Comparison of ENCODE assay signal across 23 cellular contexts in the genomic region with DNA sequence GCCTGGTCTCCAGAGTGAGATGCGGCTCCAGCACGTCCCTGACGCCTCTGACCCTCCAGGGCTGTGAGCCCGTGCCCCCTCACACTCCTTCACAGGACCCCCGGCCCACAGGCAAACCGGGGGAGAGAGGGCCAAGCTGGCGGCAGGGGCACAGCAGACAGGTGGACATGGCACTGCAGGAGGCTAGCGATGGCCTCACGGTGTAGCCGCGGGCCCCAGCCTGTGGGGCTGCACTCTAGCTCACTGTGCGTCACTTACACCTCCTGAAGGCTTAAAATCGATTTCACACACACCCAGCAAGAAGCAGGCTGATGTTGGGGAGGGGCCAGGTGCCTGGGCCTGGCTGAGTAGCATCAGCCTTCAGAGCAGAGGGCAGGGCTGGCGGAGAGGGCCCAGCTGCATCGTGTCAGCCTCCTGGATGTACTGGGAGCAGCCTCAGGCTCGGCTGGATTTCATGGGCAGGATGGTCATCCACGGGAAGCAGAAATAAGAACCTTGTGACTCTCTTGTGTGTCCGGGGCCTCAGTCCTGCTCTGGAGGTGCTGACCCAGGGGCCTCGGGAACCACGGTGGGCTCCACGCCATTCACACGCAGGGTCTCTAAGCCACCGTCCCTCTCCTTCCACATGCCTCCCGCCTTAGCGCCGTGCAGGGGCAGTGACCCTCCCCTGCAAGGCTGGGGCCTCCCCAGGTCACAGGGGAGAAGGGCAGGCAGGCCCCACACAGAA. TPM values are rescaled to one million over a fixed set of nuclear protein-coding genes. Genes with fewer than 3 reads are reported as not detected.
DNase-seq lines count a peak whose midpoint lies in the region; ATAC-seq and TF ChIP-seq lines count a peak whose summit lies in the region.
"Had no signal": no experiment of that assay in that cellular context is flagged by ENCODE, and none has a peak within 500 bp of the region (broad histone marks: within the 10 kb centered on the region; RNA-seq: fewer than 3 reads in every experiment).

No MANE protein-coding gene starts in this region.

- H3K27me3 ChIP-seq in right lobe of liver, result no peaks in the 10 kb centered on the region
- H3K27me3 ChIP-seq in aorta (ENCODE audit: control insufficient read depth in 1 of 2, insufficient read depth in 2 of 2, low read length in 1 of 2), result no peaks in the 10 kb centered on the region

- H3K9me3 Mint-ChIP-seq in type B pancreatic cell, result no peaks in the 10 kb centered on the region
- H3K9me3 Mint-ChIP-seq: activated CD8-positive, alpha-beta T cell treated with anti-CD3 and anti-CD28 coated beads for 36 hours; activated T-helper 1 cell treated with anti-CD3 and anti-CD28 coated beads, Interleukin-12 subunit alpha, Interleukin-12 subunit beta, Interleukin-2, Interleukin-4 antibody, amounts not matched to agents 30 ng/mL and 10 ng/mL and 1 ng/mL, durations not matched to agents 14 hours and 24 hours and 36 hours; natural killer cell had no signal

- TF ChIP-seq CTCF in right lobe of liver (IDR thresholded peaks at IDR 0.05) (no peak), type B pancreatic cell (conservative IDR thresholded peaks at IDR 0.05) (no peak)

- H3K4me1 ChIP-seq in right lobe of liver, result no peaks in the 10 kb centered on the region
- H3K4me1 ChIP-seq in aorta (ENCODE audit: control insufficient read depth in 1 of 2, insufficient read depth in 2 of 2, low read length in 2 of 2), result no peaks in the 10 kb centered on the region
- H3K4me1 ChIP-seq: esophagus muscularis mucosa had no signal

- H3K4me1 Mint-ChIP-seq in type B pancreatic cell (ENCODE audit: unreplicated experiment), result peaks cover 14% of the 10 kb centered on the region

- no peak overlapping the region for H3K27ac Mint-ChIP-seq in type B pancreatic cell
- H3K27ac Mint-ChIP-seq: activated CD8-positive, alpha-beta T cell treated with anti-CD3 and anti-CD28 coated beads for 36 hours; activated T-helper 1 cell treated with anti-CD3 and anti-CD28 coated beads, Interleukin-12 subunit alpha, Interleukin-12 subunit beta, Interleukin-2, Interleukin-4 antibody, amounts not matched to agents 30 ng/mL and 10 ng/mL and 1 ng/mL, durations not matched to agents 14 hours and 24 hours and 36 hours; CD4-positive, CD25-positive, alpha-beta regulatory T cell; natural killer cell had no signal

- peak; percentile 19 for DNase-seq in left ventricle myocardium superior
- DNase-seq in left cardiac atrium, result no peak
- peak; percentile 34 for DNase-seq in activated CD8-positive, alpha-beta memory T cell treated with anti-CD3 and anti-CD28 coated beads, Interleukin-2, amount 50 U/mL, for 48 hours
- DNase-seq in right lobe of liver, result peak in 2 of 3 donors; percentile 39 to 43
- peak; percentile 36 to 63 for DNase-seq in aorta
- DNase-seq in NCI-H1436 (lab: John Stamatoyannopoulos, UW), result no peak
- no peak for DNase-seq in type B pancreatic cell (ENCODE audit: extremely low spot score, unreplicated experiment)
- DNase-seq: activated CD8-positive, alpha-beta T cell treated with anti-CD3 and anti-CD28 coated beads for 36 hours; CD4-positive, CD25-positive, alpha-beta regulatory T cell; effector memory CD4-positive, alpha-beta T cell; KG1; midbrain; natural killer cell; NCI-H1694 treated with DMSO at 0.1 percent for 48 hours; NCI-H2171 treated with DMSO at 0.1 percent for 48 hours; NCI-H526 treated with DMSO at 0.1 percent for 48 hours; substantia nigra had no signal

- WGBS in right lobe of liver (ENCODE audit: insufficient coverage, low coverage, low lambda C conversion rate, missing lambda C conversion rate), result 52% methylated on average over 5 of the region's 26 CpGs
- WGBS in aorta, 2 donors, result 72 to 79% methylated on average over 20 to 26 of the region's 26 CpGs

- H3K4me3 Mint-ChIP-seq in type B pancreatic cell, result no peak overlapping the region
- H3K4me3 Mint-ChIP-seq: activated CD8-positive, alpha-beta T cell treated with anti-CD3 and anti-CD28 coated beads for 36 hours; activated T-helper 1 cell treated with anti-CD3 and anti-CD28 coated beads, Interleukin-12 subunit alpha, Interleukin-12 subunit beta, Interleukin-2, Interleukin-4 antibody, amounts not matched to agents 30 ng/mL and 10 ng/mL and 1 ng/mL, durations not matched to agents 14 hours and 24 hours and 36 hours; brain; CD4-positive, CD25-positive, alpha-beta regulatory T cell; natural killer cell had no signal

- ATAC-seq in left ventricle myocardium superior (no peak), left cardiac atrium (no peak), right lobe of liver (no peak), aorta (ENCODE audit: low FRiP score) (no peak), HG03280 (IDR thresholded peaks at IDR 0.05; ENCODE audit: unreplicated experiment) (no peak)
- ATAC-seq: activated CD8-positive, alpha-beta T cell treated with anti-CD3 and anti-CD28 coated beads for 36 hours; natural killer cell had no signal

- H3K36me3 Mint-ChIP-seq in type B pancreatic cell, result no peaks in the 10 kb centered on the region
- H3K36me3 Mint-ChIP-seq: brain; CD4-positive, CD25-positive, alpha-beta regulatory T cell; natural killer cell had no signal

- H3K36me3 ChIP-seq in right lobe of liver (no peaks in the 10 kb centered on the region), aorta (ENCODE audit: control insufficient read depth in 1 of 2, insufficient read depth in 2 of 2, low read length in 1 of 2) (no peaks in the 10 kb centered on the region)
- H3K36me3 ChIP-seq: esophagus muscularis mucosa had no signal

- H3K27me3 Mint-ChIP-seq in type B pancreatic cell, result peaks cover 10% of the 10 kb centered on the region
- H3K27me3 Mint-ChIP-seq: brain had no signal

- H3K4me3 ChIP-seq in right lobe of liver (no peak overlapping the region), aorta (ENCODE audit: low read length in 2 of 2) (no peak overlapping the region)
- H3K4me3 ChIP-seq: esophagus muscularis mucosa had no signal

- H3K9me3 ChIP-seq in right lobe of liver (no peaks in the 10 kb centered on the region), aorta (ENCODE audit: control insufficient read depth, low read length) (no peaks in the 10 kb centered on the region)
- H3K9me3 ChIP-seq: esophagus muscularis mucosa had no signal

- intact Hi-C loops in left ventricle myocardium superior (cut with micrococcal nuclease), result no loop called here
- intact Hi-C loops in left cardiac atrium (cut with DNase I), result no loop called here
- intact Hi-C loops in right lobe of liver (cut with DNase I), result no loop called here
- intact Hi-C loops in aorta (cut with DNase I), result no loop called here

- TF ChIP-seq POLR2A in right lobe of liver (IDR thresholded peaks at IDR 0.05), result no peak

- no peak overlapping the region for H3K27ac ChIP-seq in right lobe of liver
- H3K27ac ChIP-seq in aorta (ENCODE audit: low read depth in 1 of 2, low read length in 2 of 2), result no peak overlapping the region
- H3K27ac ChIP-seq: esophagus muscularis mucosa, parathyroid adenoma had no signal

RNA-seq across cellular contexts. Expression of gene KNDC1, which starts 19.4 kb away (rescaled TPM):
- total RNA-seq in left ventricle myocardium superior (0.20 TPM), left cardiac atrium (under 1 TPM; 0.34 to 0.50 TPM), right lobe of liver (10 to 100 TPM in 2 of 6 experiments, 1 to 10 TPM in 3, under 1 TPM in 1; 0.54 to 11.6 (median 8.2) TPM), aorta (under 1 TPM; 0.13 to 0.36 TPM), type B pancreatic cell (ENCODE audit: low replicate concordance) (2.7 and 6.4 TPM in 2 replicates)
- under 1 TPM; 0.05 to 0.25 TPM for polyA plus RNA-seq in aorta
- total RNA-seq: activated CD8-positive, alpha-beta T cell treated with anti-CD3 and anti-CD28 coated beads for 36 hours had no signal
- polyA plus RNA-seq: CD4-positive, CD25-positive, alpha-beta regulatory T cell had no signal

RNA-seq across cellular contexts. Expression of gene ADGRA1, which starts 52.9 kb away (rescaled TPM):
- total RNA-seq in left ventricle myocardium superior (not detected), left cardiac atrium (under 1 TPM in 1 of 2 donors, not detected in 1; 0.10 TPM), right lobe of liver (under 1 TPM in 5 of 6 experiments, not detected in 1; 0.10 to 0.46 (median 0.16) TPM), aorta (not detected), type B pancreatic cell (ENCODE audit: low replicate concordance) (0.99 and 1.6 TPM in 2 replicates)
- under 1 TPM in 1 of 2 donors, not detected in 1; 0.20 TPM for polyA plus RNA-seq in aorta
- total RNA-seq: activated CD8-positive, alpha-beta T cell treated with anti-CD3 and anti-CD28 coated beads for 36 hours; activated T-helper 1 cell treated with anti-CD3 and anti-CD28 coated beads, Interleukin-12 subunit alpha, Interleukin-12 subunit beta, Interleukin-2, Interleukin-4 antibody, amounts not matched to agents 30 ng/mL and 10 ng/mL and 1 ng/mL, durations not matched to agents 14 hours and 24 hours and 36 hours; CD4-positive, CD25-positive, alpha-beta regulatory T cell; HT-29; natural killer cell had no signal
- polyA plus RNA-seq: CD4-positive, CD25-positive, alpha-beta regulatory T cell had no signal

Comparison
In these comparisons a context has a peak if more than half of its experiments do, and no peak if none do; other contexts are left out.
1. DNase-seq: peak in left ventricle myocardium superior (single experiment), activated CD8-positive, alpha-beta memory T cell treated with anti-CD3 and anti-CD28 coated beads, Interleukin-2, amount 50 U/mL, for 48 hours (single experiment), right lobe of liver (2 of 3) and aorta (2 of 2); none in left cardiac atrium (single experiment), NCI-H1436 (single experiment) and type B pancreatic cell (single experiment).